In genomic region chr18:50674307-50674706, GRCh38 we compare ENCODE assay signal across 22 cellular contexts.
DNase-seq lines count a peak whose midpoint lies in the region; ATAC-seq, FAIRE-seq and TF ChIP-seq lines count a peak whose summit lies in the region.
"Had no signal": no experiment of that assay in that cellular context is flagged by ENCODE, and none has a peak within 500 bp of the region (broad histone marks: within the 10 kb centered on the region; RNA-seq: fewer than 3 reads in every experiment).

No MANE protein-coding gene starts in this region.

- no peak for TF ChIP-seq POLR2A in GM12891 (IDR thresholded peaks at IDR 0.05; ENCODE audit: low read depth, low read length)

- peak overlapping the region; percentile 30 for H2AFZ ChIP-seq in parathyroid adenoma

- WGBS in right cardiac atrium, result 51% methylated on average over 8 of the region's 8 CpGs

- peaks cover 20% of the 10 kb centered on the region for H3K79me2 ChIP-seq in parathyroid adenoma

- peak in 1 of 2 donors; percentile 38 for DNase-seq in cardiac muscle cell (ENCODE audit: low read depth in 1 of 2, low spot score in 1 of 2)
- DNase-seq in right cardiac atrium, result no peak
- DNase-seq in stimulated activated CD4-positive, alpha-beta T cell treated with anti-CD3 and anti-CD28 coated beads, Interleukin-1b, Interleukin-23, amount 100 ng/mL, for 48 hours, result no peak
- no peak for DNase-seq in activated CD4-positive, CD25-positive, alpha-beta regulatory T cell (lab: John Stamatoyannopoulos, UW)
- DNase-seq in GM12891 (ENCODE audit: insufficient read length, low spot score), result no peak
- DNase-seq: 8988T; Caco-2; CD4-positive, alpha-beta T cell; DMS153; GDM1; H9; NCI-H1417 treated with DMSO at 0.1 percent for 48 hours; NCI-H2171; NCI-H526 treated with DMSO at 0.1 percent for 48 hours; NK-92 treated with Interleukin-12 subunit alpha and Interleukin-12 subunit beta, amount 100 ng/mL, for 24 hours; SHP77 treated with DMSO at 0.1 percent for 48 hours had no signal

- H3K36me3 ChIP-seq in BLaER1 treated with 17β-estradiol and CSF1 and Interleukin-3, amounts not matched to agents 10 nM and 100 nM, result no peaks in the 10 kb centered on the region
- H3K36me3 ChIP-seq in cardiac muscle cell (no peaks in the 10 kb centered on the region), parathyroid adenoma (ENCODE audit: control insufficient read depth, insufficient read depth, low read length) (no peaks in the 10 kb centered on the region)

- no peaks in the 10 kb centered on the region for H3K27me3 ChIP-seq in BLaER1 treated with 17β-estradiol and CSF1 and Interleukin-3, amounts not matched to agents 10 nM and 100 nM
- H3K27me3 ChIP-seq in cardiac muscle cell (no peaks in the 10 kb centered on the region), right cardiac atrium (ENCODE audit: control insufficient read depth, insufficient read depth) (no peaks in the 10 kb centered on the region), parathyroid adenoma (ENCODE audit: control insufficient read depth, insufficient read depth, low read length) (no peaks in the 10 kb centered on the region)

- H3K4me2 ChIP-seq in BLaER1 treated with 17β-estradiol and CSF1 and Interleukin-3, amounts not matched to agents 10 nM and 100 nM, result peak overlapping the region; percentile 61 to 91 (median 79)
- H3K4me2 ChIP-seq in parathyroid adenoma (ENCODE audit: low read length), result peak overlapping the region; percentile 37
- H3K4me2 ChIP-seq: KMS-11 had no signal

- no peak for FAIRE-seq in GM12891 (lab: Jason Lieb, UNC)
- FAIRE-seq: RCC 7860 had no signal

- peak overlapping the region in 7 of 11 experiments; percentile 15 to 73 (median 57); a peak in 9 of 22 replicates for H3K27ac ChIP-seq in BLaER1 treated with 17β-estradiol and CSF1 and Interleukin-3, amounts not matched to agents 10 nM and 100 nM
- H3K27ac ChIP-seq in cardiac muscle cell (peak overlapping the region; percentile 87), right cardiac atrium (ENCODE audit: low read length) (peak overlapping the region; percentile 85), parathyroid adenoma (peak overlapping the region; percentile 85)
- H3K27ac ChIP-seq: HL-60, KMS-11 had no signal

- H3K9me3 ChIP-seq in BLaER1 treated with 17β-estradiol and CSF1 and Interleukin-3, amounts not matched to agents 10 nM and 100 nM (replicated peaks in 1 of 11), result peaks cover 0 to 41% (median 28%) of the 10 kb centered on the region in 11 experiments; a peak in 19 of 22 replicates
- H3K9me3 ChIP-seq in cardiac muscle cell (ENCODE audit: low read depth) (no peaks in the 10 kb centered on the region), right cardiac atrium (ENCODE audit: control insufficient read depth, low read length) (no peaks in the 10 kb centered on the region), parathyroid adenoma (ENCODE audit: control insufficient read depth, low read length) (no peaks in the 10 kb centered on the region)
- H3K9me3 ChIP-seq: Caco-2 had no signal

- H3K4me3 ChIP-seq in BLaER1 treated with 17β-estradiol and CSF1 and Interleukin-3, amounts not matched to agents 10 nM and 100 nM, result peak overlapping the region in 4 of 10 experiments; percentile 8 to 27 (median 13); a peak in 3 of 20 replicates
- no peak overlapping the region for H3K4me3 ChIP-seq in cardiac muscle cell
- no peak overlapping the region for H3K4me3 ChIP-seq in right cardiac atrium (ENCODE audit: low read length)
- H3K4me3 ChIP-seq in parathyroid adenoma (ENCODE audit: low read depth, low read length), result peak overlapping the region; percentile 11

- intact Hi-C loops in right cardiac atrium (cut with DNase I), result no loop called here

- TF ChIP-seq CTCF in cardiac muscle cell (IDR thresholded peaks at IDR 0.05; ENCODE audit: low read depth, low read length) (no peak), parathyroid adenoma (IDR thresholded peaks at IDR 0.05) (no peak)

- peaks cover 42 to 68% (median 60%) of the 10 kb centered on the region in 10 experiments for H3K4me1 ChIP-seq in BLaER1 treated with 17β-estradiol and CSF1 and Interleukin-3, amounts not matched to agents 10 nM and 100 nM
- H3K4me1 ChIP-seq in cardiac muscle cell (ENCODE audit: low read depth) (peaks cover 33% of the 10 kb centered on the region), right cardiac atrium (ENCODE audit: control insufficient read depth, insufficient read depth, low read length) (peaks cover 2% of the 10 kb centered on the region), parathyroid adenoma (peaks cover 52% of the 10 kb centered on the region)

- H4K20me1 ChIP-seq in BLaER1 treated with 17β-estradiol and CSF1 and Interleukin-3, amounts not matched to agents 10 nM and 100 nM, result no peaks in the 10 kb centered on the region

- ATAC-seq in right cardiac atrium (peak; percentile 85 to 88), HG03135 (IDR thresholded peaks at IDR 0.05; ENCODE audit: unreplicated experiment) (no peak)

- H3K9ac ChIP-seq in BLaER1 treated with 17β-estradiol and CSF1 and Interleukin-3, amounts not matched to agents 10 nM and 100 nM, result peak overlapping the region in 5 of 11 experiments; percentile 6 to 55 (median 40); a peak in 8 of 22 replicates
- no peak overlapping the region for H3K9ac ChIP-seq in parathyroid adenoma
- H3K9ac ChIP-seq: KMS-11 had no signal

TF ChIP-seq in GM12891, 5 proteins besides CTCF, POLR2A, EP300 and RAD21:
- TF ChIP-seq PAX5 (IDR thresholded peaks at IDR 0.05; ENCODE audit: insufficient read depth, low read length, severe bottlenecking), result no peak
- no peak for TF ChIP-seq POLR2AphosphoS5 (IDR thresholded peaks at IDR 0.05; ENCODE audit: low read depth, low read length)
- TF ChIP-seq SPI1 (IDR thresholded peaks at IDR 0.05; ENCODE audit: low read depth, low read length), result no peak
- no peak for TF ChIP-seq TAF1 (IDR thresholded peaks at IDR 0.05; ENCODE audit: low read depth, low read length)
- no peak for TF ChIP-seq POU2F2 (IDR thresholded peaks at IDR 0.05; ENCODE audit: low read depth, low read length)
